1 cellular context compared by ENCODE assay signal in the genomic region with DNA sequence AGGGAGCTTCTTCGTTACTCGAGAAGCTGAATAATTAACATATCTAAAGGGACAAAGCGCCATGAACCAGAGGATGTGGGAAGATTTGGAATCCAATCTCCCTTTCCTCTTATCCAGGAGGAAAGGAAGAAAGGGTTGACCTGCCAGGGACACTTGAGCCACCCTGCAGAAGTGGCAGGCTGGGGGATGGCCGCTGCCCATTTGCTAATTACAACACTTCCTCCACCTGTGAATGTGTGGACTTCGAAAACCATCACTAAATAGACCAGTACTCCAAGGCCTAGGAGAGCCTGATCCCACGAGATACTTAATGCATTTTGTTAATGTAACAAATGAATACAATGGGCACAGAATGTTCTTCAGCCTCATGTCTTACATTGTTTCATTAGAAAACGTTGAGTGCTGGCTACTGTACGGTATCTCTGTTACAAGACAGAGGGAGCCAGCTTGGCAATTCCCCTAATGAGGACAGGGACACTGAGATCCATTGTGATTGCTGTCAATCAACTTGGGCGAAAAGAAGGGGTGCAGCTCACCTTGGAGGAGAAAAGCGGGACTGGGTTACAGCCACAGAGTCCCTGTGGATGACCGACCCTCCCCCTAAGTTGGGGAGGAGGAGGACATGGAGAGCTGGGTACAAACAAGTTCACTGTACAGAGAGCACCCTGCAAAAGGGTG.
TF ChIP-seq lines count a peak whose summit lies in the region.

No MANE protein-coding gene starts in this region.

TF ChIP-seq in H1, 55 proteins besides CTCF, POLR2A, EP300 and RAD21 (continued from another document):
- TF ChIP-seq CHD7 (IDR thresholded peaks at IDR 0.05; ENCODE audit: insufficient replicate concordance, low read length) = no peak
- TF ChIP-seq KDM4A (IDR thresholded peaks at IDR 0.05; ENCODE audit: low read depth, low read length, severe bottlenecking) = no peak
- TF ChIP-seq ASH2L (IDR thresholded peaks at IDR 0.05; ENCODE audit: low read length) = no peak
- no peak for TF ChIP-seq TAF7 (optimal IDR thresholded peaks at IDR 0.05; ENCODE audit: borderline replicate concordance, low read depth, low read length)
- no peak for TF ChIP-seq SAP30 (IDR thresholded peaks at IDR 0.05; ENCODE audit: insufficient read depth, insufficient replicate concordance, low read length)
- no peak for TF ChIP-seq TAF1 (IDR thresholded peaks at IDR 0.05; ENCODE audit: low read depth, low read length)
- TF ChIP-seq RBBP5 (IDR thresholded peaks at IDR 0.05; ENCODE audit: borderline replicate concordance, low read depth, low read length) = no peak
- TF ChIP-seq RXRA (IDR thresholded peaks at IDR 0.05; ENCODE audit: insufficient read depth, low read depth, low read length) = no peak
